12 cellular contexts compared by ENCODE assay signal in genomic region chrX:120308558-120308957, GRCh38. TPM values are rescaled to one million over a fixed set of nuclear protein-coding genes. Genes with fewer than 3 reads are reported as not detected.
DNase-seq lines count a peak whose midpoint lies in the region; ATAC-seq and TF ChIP-seq lines count a peak whose summit lies in the region.
"Had no signal": no experiment of that assay in that cellular context is flagged by ENCODE, and none has a peak within 500 bp of the region (broad histone marks: within the 10 kb centered on the region; RNA-seq: fewer than 3 reads in every experiment).

No MANE protein-coding gene starts in this region.

- DNase-seq in CD14-positive monocyte (ENCODE audit: low spot score) (no peak), activated B cell treated with CpG ODN at 0.5 μM for 24 hours (no peak), left kidney (ENCODE audit: low read depth, low spot score) (peak; percentile 69), kidney tubule cell (ENCODE audit: low spot score) (no peak), GM03348 (ENCODE audit: low spot score) (no peak)
- no peak for DNase-seq in stimulated activated CD8-positive, alpha-beta memory T cell treated with anti-CD3 and anti-CD28 coated beads, Interleukin-4, amount 100 ng/mL, for 48 hours
- DNase-seq: DND-41, NCI-H1417 had no signal

- H3K4me3 Mint-ChIP-seq in CD14-positive monocyte (peak overlapping the region; percentile 88 to 100), activated B cell treated with CpG ODN at 0.5 μM for 24 hours (peak overlapping the region; percentile 89)

- H3K27ac Mint-ChIP-seq in CD14-positive monocyte (no peak overlapping the region), activated B cell treated with CpG ODN at 0.5 μM for 24 hours (no peak overlapping the region)

- ATAC-seq in GM19043 (IDR thresholded peaks at IDR 0.05; ENCODE audit: low read depth, unreplicated experiment): peak; percentile 11
- ATAC-seq in activated B cell treated with CpG ODN at 0.5 μM for 24 hours (ENCODE audit: low read depth): no peak
- no peak for ATAC-seq in HG02973 (IDR thresholded peaks at IDR 0.05; ENCODE audit: unreplicated experiment)

- H3K9me3 Mint-ChIP-seq in CD14-positive monocyte (peaks cover 0 to 26% (median 11%) of the 10 kb centered on the region in 7 donors), activated B cell treated with CpG ODN at 0.5 μM for 24 hours (no peaks in the 10 kb centered on the region)

- no peak for TF ChIP-seq CTCF in CD14-positive monocyte (IDR thresholded peaks at IDR 0.05)
- no peak for TF ChIP-seq CTCF in activated B cell treated with CpG ODN at 0.5 μM for 24 hours (IDR thresholded peaks at IDR 0.05)

- peaks cover 34 to 53% (median 52%) of the 10 kb centered on the region in 3 donors for H3K27me3 Mint-ChIP-seq in CD14-positive monocyte (ENCODE audit: low read depth in 3 of 3)
- H3K27me3 Mint-ChIP-seq in activated B cell treated with CpG ODN at 0.5 μM for 24 hours: peaks cover 6% of the 10 kb centered on the region

- H3K4me1 Mint-ChIP-seq in CD14-positive monocyte (peaks cover 59% of the 10 kb centered on the region), activated B cell treated with CpG ODN at 0.5 μM for 24 hours (peaks cover 27% of the 10 kb centered on the region)

- POLR2A ChIA-PET in activated B cell treated with CpG ODN at 0.5 μM for 24 hours (lab: Charles Lee): interaction anchor here (1.3 to 2.3 kb wide), 2 partner anchors 39 to 58 kb away, joined by 4 to 21 read pairs; partner anchors contain the start of gene ZBTB33

- intact Hi-C loops in CD14-positive monocyte (cut with micrococcal nuclease): loop anchor here (5.0 to 10.0 kb wide), 2 partner anchors 56 to 156 kb away; partner anchors contain the start of genes LAMP2 (in 1 of the 2) and ZBTB33 (in 1 of the 2)
- intact Hi-C loops in activated B cell treated with CpG ODN at 0.5 μM for 24 hours (cut with micrococcal nuclease): loop anchor here (10.0 kb wide), 1 partner anchor 446 kb away; no protein-coding TSS in a partner anchor

- CTCF ChIA-PET in activated B cell treated with CpG ODN at 0.5 μM for 24 hours (lab: Charles Lee): interaction anchor here (1.1 to 1.3 kb wide), 2 partner anchors 58 to 95 kb away, joined by 8 to 10 read pairs; partner anchors contain the start of gene ZBTB33

- H3K36me3 Mint-ChIP-seq in CD14-positive monocyte (peaks cover 0 to 6% of the 10 kb centered on the region in 2 donors), activated B cell treated with CpG ODN at 0.5 μM for 24 hours (ENCODE audit: low read depth) (peaks cover 2% of the 10 kb centered on the region)

RNA-seq across cellular contexts. Expression of gene TMEM255A, which starts 2.7 kb away (rescaled TPM):
- polyA plus RNA-seq in CD14-positive monocyte: 1 to 10 TPM in 1 of 2 donors, under 1 TPM in 1; 0.10 to 1.2 TPM
- 0.18 and 0.51 TPM in 2 replicates for total RNA-seq in activated B cell treated with CpG ODN at 0.5 μM for 24 hours

RNA-seq across cellular contexts. Expression of gene ATP1B4, which starts 53.3 kb away (rescaled TPM):
- not detected for polyA plus RNA-seq in CD14-positive monocyte
- total RNA-seq in activated B cell treated with CpG ODN at 0.5 μM for 24 hours: not detected in 2 replicates
- total RNA-seq: fibroblast of lung, lung had no signal
- polyA plus RNA-seq: fibroblast of lung, lung had no signal

RNA-seq across cellular contexts. Expression of gene ZBTB33, which starts 57.9 kb away (rescaled TPM):
- polyA plus RNA-seq in CD14-positive monocyte: 10 to 100 TPM in 1 of 2 donors, 1 to 10 TPM in 1; 8.6 to 10.6 TPM
- 17.4 and 19.8 TPM in 2 replicates for total RNA-seq in activated B cell treated with CpG ODN at 0.5 μM for 24 hours
